2 cellular contexts compared by ENCODE assay signal in the genomic region with DNA sequence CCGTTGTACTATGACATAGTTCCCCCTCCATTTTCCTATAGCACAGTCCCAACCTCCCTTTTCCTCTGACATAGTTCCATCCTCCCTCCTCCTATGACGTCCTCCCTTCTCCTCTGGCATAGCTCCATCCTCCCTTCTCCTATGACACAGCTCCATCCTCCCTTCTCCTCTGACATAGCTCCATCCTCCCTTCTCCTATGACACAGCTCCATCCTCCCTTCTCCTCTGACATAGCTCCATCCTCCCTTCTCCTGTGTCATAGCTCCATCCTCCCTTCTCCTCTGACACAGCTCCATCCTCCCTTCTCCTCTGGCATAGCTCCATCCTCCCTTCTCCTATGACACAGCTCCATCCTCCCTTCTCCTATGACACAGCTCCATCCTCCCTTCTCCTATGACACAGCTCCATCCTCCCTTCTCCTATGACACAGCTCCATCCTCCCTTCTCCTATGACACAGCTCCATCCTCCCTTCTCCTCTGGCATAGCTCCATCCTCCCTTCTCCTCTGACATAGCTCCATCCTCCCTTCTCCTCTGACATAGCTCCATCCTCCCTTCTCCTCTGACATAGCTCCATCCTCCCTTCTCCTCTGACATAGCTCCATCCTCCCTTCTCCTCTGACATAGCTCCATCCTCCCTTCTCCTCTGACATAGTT. TPM values are rescaled to one million over a fixed set of nuclear protein-coding genes. Genes with fewer than 3 reads are reported as not detected.
"Had no signal": no experiment of that assay in that cellular context is flagged by ENCODE, and none has a peak within 500 bp of the region (broad histone marks: within the 10 kb centered on the region; RNA-seq: fewer than 3 reads in every experiment).

No MANE protein-coding gene starts in this region.

RNA-seq across cellular contexts. Expression of a gene that starts 26.6 kb away (rescaled TPM):
- total RNA-seq: PC-9 had no signal
- polyA plus RNA-seq: IgD-negative memory B cell had no signal
